In the genomic region with DNA sequence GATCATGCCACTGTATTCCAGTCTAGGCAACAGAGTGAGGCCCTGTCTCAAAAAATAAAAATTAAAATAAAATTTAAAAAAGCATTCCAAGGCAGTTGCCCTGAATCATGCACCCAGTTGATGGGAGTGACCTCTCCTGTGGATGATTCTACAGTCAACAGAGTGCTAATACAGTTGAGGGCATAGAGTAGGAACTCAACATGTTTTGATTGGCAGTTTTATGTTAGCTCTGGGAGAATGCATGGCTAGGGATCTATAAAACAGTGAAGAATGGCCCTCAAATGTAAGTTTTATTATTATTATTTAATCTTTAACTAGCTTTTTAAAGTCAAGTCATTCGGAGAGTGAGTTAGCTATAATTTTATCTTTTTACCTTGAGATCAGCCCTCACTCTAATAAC, we compare ENCODE assay signal across 8 cellular contexts.
"Had no signal": no experiment of that assay in that cellular context is flagged by ENCODE, and none has a peak within 500 bp of the region (broad histone marks: within the 10 kb centered on the region; RNA-seq: fewer than 3 reads in every experiment).

No MANE protein-coding gene starts in this region.

- H3K27ac ChIP-seq: GM23248, HL-60, KMS-11 had no signal

- ATAC-seq: HCT116 had no signal

- DNase-seq: GM23248, GOT3, H7, KBM-7 had no signal

- H3K36me3 ChIP-seq: HAP-1 had no signal

- H3K4me1 ChIP-seq: HAP-1 had no signal

- H3K4me3 ChIP-seq: GM23248, HAP-1 had no signal

- H3K9me3 ChIP-seq: HAP-1 had no signal
